ENCODE assay signal across 9 cellular contexts in the genomic region with DNA sequence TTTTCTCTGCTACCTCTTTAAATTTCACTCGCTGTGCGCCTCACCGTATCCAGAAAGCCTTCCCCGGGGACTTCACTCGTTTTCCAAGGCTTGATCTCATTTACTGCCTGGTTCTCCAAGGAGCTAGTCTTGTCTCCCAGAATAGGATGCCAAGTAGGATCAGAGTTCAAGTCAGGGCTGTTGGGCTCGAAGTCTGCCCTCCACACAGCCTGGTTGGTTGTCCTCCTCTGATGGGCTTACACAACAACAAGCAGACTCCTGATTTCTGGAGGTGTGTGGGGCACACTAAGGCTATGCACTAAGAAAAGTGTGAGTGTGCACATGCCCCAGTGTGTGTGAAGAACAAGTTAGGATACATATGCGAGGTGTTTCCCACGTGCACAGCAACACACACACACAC. TPM values are rescaled to one million over a fixed set of nuclear protein-coding genes. Genes with fewer than 3 reads are reported as not detected.
DNase-seq lines count a peak whose midpoint lies in the region; ATAC-seq, FAIRE-seq and TF ChIP-seq lines count a peak whose summit lies in the region.
"Had no signal": no experiment of that assay in that cellular context is flagged by ENCODE, and none has a peak within 500 bp of the region (broad histone marks: within the 10 kb centered on the region; RNA-seq: fewer than 3 reads in every experiment).

No MANE protein-coding gene starts in this region.

- peaks cover 8 to 13% of the 10 kb centered on the region in 2 donors for H3K36me3 Mint-ChIP-seq in activated naive CD4-positive, alpha-beta T cell treated with anti-CD3 and anti-CD28 coated beads, Interleukin-2, amount 50 U/mL, for 72 hours

- H3K27ac ChIP-seq in gastrocnemius medialis: peak overlapping the region; percentile 70 to 73 (median 72)

- no peak for DNase-seq in GM19239 (ENCODE audit: insufficient read length, low spot score)
- DNase-seq in activated naive CD4-positive, alpha-beta T cell treated with anti-CD3 and anti-CD28 coated beads, Interleukin-2, amount 50 U/mL, for 72 hours (ENCODE audit: low spot score in 2 of 2): no peak
- DNase-seq in Right ventricle myocardium superior: no peak
- DNase-seq in gastrocnemius medialis: peak in 1 of 2 donors; percentile 43
- no peak for DNase-seq in NCI-H187 (lab: John Stamatoyannopoulos, UW)
- DNase-seq in AG08395 (ENCODE audit: low spot score): no peak
- no peak for DNase-seq in LoVo (ENCODE audit: low spot score)

- H3K9me3 ChIP-seq in gastrocnemius medialis: no peaks in the 10 kb centered on the region
- H3K9me3 ChIP-seq: ovary had no signal

- TF ChIP-seq POLR2A in gastrocnemius medialis (IDR thresholded peaks at IDR 0.05): no peak

- in situ Hi-C loops in gastrocnemius medialis (cut with MboI; ENCODE audit: low sequenced_read_pairs in 4 of 4): loop anchor here in 1 of 4 donors (10.0 kb wide), 1 partner anchor 90 kb away; no protein-coding TSS in a partner anchor

- ATAC-seq in activated naive CD4-positive, alpha-beta T cell treated with anti-CD3 and anti-CD28 coated beads, Interleukin-2, amount 50 U/mL, for 72 hours: no peak
- ATAC-seq in Right ventricle myocardium superior (ENCODE audit: poor library complexity) (peak; percentile 30), gastrocnemius medialis (no peak), GM21360 (IDR thresholded peaks at IDR 0.05; ENCODE audit: unreplicated experiment) (no peak)

- peak; percentile 21 for FAIRE-seq in GM19239 (lab: Jason Lieb, UNC)

- no peaks in the 10 kb centered on the region for H3K9me3 Mint-ChIP-seq in activated naive CD4-positive, alpha-beta T cell treated with anti-CD3 and anti-CD28 coated beads, Interleukin-2, amount 50 U/mL, for 72 hours

- peaks cover 31 to 43% of the 10 kb centered on the region in 2 donors for H3K4me1 ChIP-seq in gastrocnemius medialis

- H3K36me3 ChIP-seq in gastrocnemius medialis: no peaks in the 10 kb centered on the region
- H3K36me3 ChIP-seq: ovary had no signal

- intact Hi-C loops in Right ventricle myocardium superior (cut with DNase I): no loop called here
- intact Hi-C loops in gastrocnemius medialis (cut with DNase I; ENCODE audit: low total_unique reads): no loop called here

- no peak for TF ChIP-seq CTCF in gastrocnemius medialis (IDR thresholded peaks at IDR 0.05 in 4 of 5, conservative IDR thresholded peaks at IDR 0.05 in 1 of 5)

- no peaks in the 10 kb centered on the region for H3K27me3 ChIP-seq in gastrocnemius medialis
- H3K27me3 ChIP-seq: ovary had no signal

- H3K27ac Mint-ChIP-seq in activated naive CD4-positive, alpha-beta T cell treated with anti-CD3 and anti-CD28 coated beads, Interleukin-2, amount 50 U/mL, for 72 hours: peak overlapping the region; percentile 83 to 88

- H3K4me3 ChIP-seq in gastrocnemius medialis: no peak overlapping the region
- H3K4me3 ChIP-seq: ovary had no signal

RNA-seq across cellular contexts. Expression of gene TNIP1, which starts 14.0 kb away (rescaled TPM):
- 100 to 1,000 TPM; 221 to 276 TPM for total RNA-seq in activated naive CD4-positive, alpha-beta T cell treated with anti-CD3 and anti-CD28 coated beads, Interleukin-2, amount 50 U/mL, for 72 hours
- 126 TPM for total RNA-seq in Right ventricle myocardium superior
- 100 to 1,000 TPM; 112 to 228 (median 188) TPM for total RNA-seq in gastrocnemius medialis
